ENCODE assay signal across 8 cellular contexts in genomic region chr3:72887723-72888545, GRCh38. TPM values are rescaled to one million over a fixed set of nuclear protein-coding genes. Genes with fewer than 3 reads are reported as not detected.
DNase-seq lines count a peak whose midpoint lies in the region; ATAC-seq and TF ChIP-seq lines count a peak whose summit lies in the region.

GXYLT2 (plus strand) TSS chr3:72888046; CDS start chr3:72888234, 188 bp downstream.

- H3K9me3 ChIP-seq in mesodermal cell (ENCODE audit: control insufficient read depth, low read length) = no peaks in the 10 kb centered on the region

- POLR2A ChIA-PET in HEK293T (lab: Yijun Ruan, JAX) = interaction anchor here (0.8 to 1.0 kb wide), 5 partner anchors 10 to 349 kb away, joined by 3 to 4 read pairs (median 3); no protein-coding TSS in a partner anchor

- 0% methylated on average over 33 to 73 of the region's 96 CpGs for WGBS in mesodermal cell (ENCODE audit: insufficient coverage in 2 of 2), 2 experiments

- H3K36me3 ChIP-seq in mesodermal cell (ENCODE audit: control insufficient read depth, insufficient read depth, low read length) = no peaks in the 10 kb centered on the region

- no peak for TF ChIP-seq CTCF in epithelial cell of proximal tubule (conservative IDR thresholded peaks at IDR 0.05; ENCODE audit: low read depth, low read length)

- peak within 1 kb of the TSS; percentile 48 for H3K27ac Mint-ChIP-seq in stimulated activated naive B cell treated with anti-CD40 and anti-IgM and Interleukin-4, amounts not matched to agents 10 μg/mL and 1 μg/mL and 100 μg/mL, for 72 hours

- H3K27ac ChIP-seq in mesodermal cell (ENCODE audit: low read depth, low read length, severe bottlenecking) = peak within 1 kb of the TSS; percentile 62

- H3K4me3 Mint-ChIP-seq in stimulated activated naive B cell treated with anti-CD40 and anti-IgM and Interleukin-4, amounts not matched to agents 10 μg/mL and 1 μg/mL and 100 μg/mL, for 72 hours = peak within 1 kb of the TSS; percentile 74 to 75

- ATAC-seq in stimulated activated naive B cell treated with anti-CD40 and anti-IgM and Interleukin-4, amounts not matched to agents 10 μg/mL and 1 μg/mL and 100 μg/mL, for 72 hours (replicated peaks) = peak; percentile 85 to 88
- ATAC-seq in HG03097 (IDR thresholded peaks at IDR 0.05; ENCODE audit: low FRiP score, unreplicated experiment) = no peak

- H3K27me3 Mint-ChIP-seq in stimulated activated naive B cell treated with anti-CD40 and anti-IgM and Interleukin-4, amounts not matched to agents 10 μg/mL and 1 μg/mL and 100 μg/mL, for 72 hours = peaks cover 52 to 76% of the 10 kb centered on the region in 2 donors

- peaks cover 35% of the 10 kb centered on the region for H3K4me1 ChIP-seq in mesodermal cell (ENCODE audit: control insufficient read depth, insufficient read depth, low read length, poor library complexity, severe bottlenecking)

- CTCF ChIA-PET in HEK293T (lab: Yijun Ruan, JAX) = interaction anchor here (0.6 to 1.8 kb wide), 4 partner anchors 37 to 225 kb away, joined by 3 to 5 read pairs (median 3); no protein-coding TSS in a partner anchor

- peaks cover 0 to 4% of the 10 kb centered on the region in 2 donors for H3K36me3 Mint-ChIP-seq in stimulated activated naive B cell treated with anti-CD40 and anti-IgM and Interleukin-4, amounts not matched to agents 10 μg/mL and 1 μg/mL and 100 μg/mL, for 72 hours

- peaks cover 0 to 7% of the 10 kb centered on the region in 2 donors for H3K9me3 Mint-ChIP-seq in stimulated activated naive B cell treated with anti-CD40 and anti-IgM and Interleukin-4, amounts not matched to agents 10 μg/mL and 1 μg/mL and 100 μg/mL, for 72 hours

- DNase-seq in Daoy (ENCODE audit: low read depth) (peak; percentile 74), HEK293T (ENCODE audit: extremely low spot score) (peak; percentile 76), NCI-H2196 treated with DMSO at 0.1 percent for 48 hours (lab: John Stamatoyannopoulos, UW; ENCODE audit: unreplicated experiment) (peak; percentile 7), epithelial cell of proximal tubule (ENCODE audit: low read depth) (no peak)
- peak; percentile 19 to 31 for DNase-seq in activated CD4-positive, alpha-beta T cell treated with anti-CD3 and anti-CD28 coated beads, Interleukin-2, amount 50 U/mL, for 48 hours
- DNase-seq in stimulated activated naive B cell treated with anti-CD40 and anti-IgM and Interleukin-4, amounts not matched to agents 10 μg/mL and 1 μg/mL and 100 μg/mL, for 72 hours = no peak

- H3K4me3 ChIP-seq in epithelial cell of proximal tubule (ENCODE audit: low read depth, low read length) (peak within 1 kb of the TSS; percentile 61), mesodermal cell (ENCODE audit: extremely low read depth, insufficient read depth, low read length, poor library complexity, severe bottlenecking) (peak within 1 kb of the TSS; percentile 50)

- peaks cover 7 to 9% of the 10 kb centered on the region in 2 donors for H3K4me1 Mint-ChIP-seq in stimulated activated naive B cell treated with anti-CD40 and anti-IgM and Interleukin-4, amounts not matched to agents 10 μg/mL and 1 μg/mL and 100 μg/mL, for 72 hours

TF ChIP-seq in HEK293T, 16 proteins besides CTCF, POLR2A, EP300 and RAD21:
- peak; percentile 45 for TF ChIP-seq L3MBTL2 (conservative IDR thresholded peaks at IDR 0.05)
- 0 out of 2 replicates have a peak, but pooled peaks have one; percentile 21 for TF ChIP-seq ARNT (IDR thresholded peaks at IDR 0.05)
- no peak for TF ChIP-seq LEF1 (IDR thresholded peaks at IDR 0.05; ENCODE audit: borderline replicate concordance)
- no peak for TF ChIP-seq CTBP1 (IDR thresholded peaks at IDR 0.05; ENCODE audit: borderline replicate concordance)
- TF ChIP-seq FOXM1 (IDR thresholded peaks at IDR 0.05; ENCODE audit: borderline replicate concordance) = 0 out of 2 replicates have a peak, but pooled peaks have one; percentile 50

RNA-seq across cellular contexts. Expression of gene GXYLT2, which starts in this region (rescaled TPM):
- 3.7 and 6.7 TPM in 2 replicates for total RNA-seq in Daoy (2014; rRNA removed; shearing (Covaris generic))
- 1.6 and 2.8 TPM in 2 replicates for total RNA-seq in epithelial cell of proximal tubule
- 14.1 TPM for polyA plus RNA-seq in mesodermal cell (2013, experiment 1 of 2)
- polyA plus RNA-seq in mesodermal cell (2013, experiment 2 of 2) = 10.9 TPM

Comparison
In these comparisons a context has a peak if more than half of its experiments do, and no peak if none do; other contexts are left out.
1. DNase-seq: peak in Daoy (single experiment), HEK293T (single experiment), NCI-H2196 treated with DMSO at 0.1 percent for 48 hours (single experiment) and activated CD4-positive, alpha-beta T cell treated with anti-CD3 and anti-CD28 coated beads, Interleukin-2, amount 50 U/mL, for 48 hours (2 of 2); none in epithelial cell of proximal tubule (single experiment) and stimulated activated naive B cell treated with anti-CD40 and anti-IgM and Interleukin-4, amounts not matched to agents 10 μg/mL and 1 μg/mL and 100 μg/mL, for 72 hours (single experiment).